ENCODE assay signal across 1 cellular context in the genomic region with DNA sequence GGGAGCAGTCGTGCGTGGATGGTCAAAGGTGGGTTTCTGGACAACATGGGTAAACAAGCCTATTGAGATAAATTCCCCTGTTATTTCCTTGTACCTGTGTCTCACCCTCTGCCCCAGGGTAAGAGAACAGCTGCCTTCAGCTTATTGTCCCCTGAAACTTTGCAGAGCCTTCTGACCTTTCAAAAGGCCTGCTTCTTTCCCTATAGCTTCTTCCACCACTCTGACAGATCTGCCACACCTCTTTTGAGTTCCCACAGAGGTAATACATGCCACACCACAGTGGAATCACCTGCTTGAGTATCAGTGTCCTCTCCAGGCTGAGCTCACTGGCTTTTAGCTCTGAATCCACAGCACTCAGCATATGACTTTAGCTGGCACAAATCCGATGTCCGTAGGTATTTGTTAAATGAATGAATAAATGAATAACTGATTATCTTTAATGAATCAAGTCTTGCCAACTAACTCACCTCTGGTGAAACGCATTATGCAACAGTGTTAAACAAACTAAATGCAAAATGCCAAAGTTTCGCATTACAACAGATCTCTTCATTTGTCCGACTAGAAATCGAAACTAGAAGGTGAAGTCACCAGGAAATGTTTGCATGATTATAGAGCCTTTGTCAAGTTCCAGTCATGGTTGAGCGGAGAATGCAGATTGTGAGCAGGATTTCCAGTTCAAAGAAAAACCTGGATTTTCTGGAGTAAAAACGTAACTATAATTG.
A peak's percentile ranks its signal among the peaks of the same experiment; 100 is the strongest.
TF ChIP-seq lines count a peak whose summit lies in the region.

No MANE protein-coding gene starts in this region.

TF ChIP-seq in HepG2, 621 proteins besides CTCF, POLR2A, EP300 and RAD21 (continued from another document and continues in another):
- TF ChIP-seq, protein P1, sequence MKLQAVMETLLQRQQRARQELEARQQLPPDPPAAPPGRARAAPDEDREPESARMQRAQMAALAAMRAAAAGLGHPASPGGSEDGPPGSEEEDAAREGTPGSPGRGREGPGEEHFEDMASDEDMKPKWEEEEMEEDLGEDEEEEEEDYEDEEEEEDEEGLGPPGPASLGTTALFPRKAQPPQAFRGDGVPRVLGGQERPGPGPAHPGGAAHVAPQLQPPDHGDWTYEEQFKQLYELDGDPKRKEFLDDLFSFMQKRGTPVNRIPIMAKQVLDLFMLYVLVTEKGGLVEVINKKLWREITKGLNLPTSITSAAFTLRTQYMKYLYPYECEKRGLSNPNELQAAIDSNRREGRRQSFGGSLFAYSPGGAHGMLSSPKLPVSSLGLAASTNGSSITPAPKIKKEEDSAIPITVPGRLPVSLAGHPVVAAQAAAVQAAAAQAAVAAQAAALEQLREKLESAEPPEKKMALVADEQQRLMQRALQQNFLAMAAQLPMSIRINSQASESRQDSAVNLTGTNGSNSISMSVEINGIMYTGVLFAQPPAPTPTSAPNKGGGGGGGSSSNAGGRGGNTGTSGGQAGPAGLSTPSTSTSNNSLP (IDR thresholded peaks at IDR 0.05; ENCODE audit: low read depth, low read length): 0 out of 2 replicates have a peak, but pooled peaks have one; percentile 11
- TF ChIP-seq RBM39 (IDR thresholded peaks at IDR 0.05; ENCODE audit: low read depth, low read length, poor library complexity, severe bottlenecking) (no peak), KDM5A (IDR thresholded peaks at IDR 0.05; ENCODE audit: borderline replicate concordance, low read length) (no peak), CHD4 (IDR thresholded peaks at IDR 0.05; ENCODE audit: borderline replicate concordance, low read length) (no peak), HNRNPUL1 (IDR thresholded peaks at IDR 0.05; ENCODE audit: low read depth, low read length) (no peak), PRMT3 (CRISPR knock-in tag; IDR thresholded peaks at IDR 0.05; ENCODE audit: borderline replicate concordance, low read depth) (no peak), ZNF746 (CRISPR knock-in tag; IDR thresholded peaks at IDR 0.05) (no peak), NFRKB (IDR thresholded peaks at IDR 0.05) (no peak), ELF4 (CRISPR knock-in tag; IDR thresholded peaks at IDR 0.05; ENCODE audit: borderline replicate concordance) (no peak), TOE1 (CRISPR knock-in tag; IDR thresholded peaks at IDR 0.05) (no peak), CEBPG (CRISPR knock-in tag; IDR thresholded peaks at IDR 0.05) (peak; percentile 9; the same call in 1 of the 2 replicates), SP1 (IDR thresholded peaks at IDR 0.05) (no peak), SP1 (CRISPR knock-in tag; IDR thresholded peaks at IDR 0.05) (no peak), EED (CRISPR knock-in tag; IDR thresholded peaks at IDR 0.05) (no peak), IRF2 (CRISPR knock-in tag; IDR thresholded peaks at IDR 0.05) (0 out of 2 replicates have a peak, but pooled peaks have one; percentile 41), ZNF326 (CRISPR knock-in tag; IDR thresholded peaks at IDR 0.05; ENCODE audit: borderline replicate concordance) (no peak), ZFY (CRISPR knock-in tag; IDR thresholded peaks at IDR 0.05) (no peak), TAF1 (CRISPR knock-in tag; IDR thresholded peaks at IDR 0.05) (no peak), SYNCRIP (IDR thresholded peaks at IDR 0.05; ENCODE audit: insufficient read depth, low read depth, low read length) (no peak)
- TF ChIP-seq, protein P2, sequence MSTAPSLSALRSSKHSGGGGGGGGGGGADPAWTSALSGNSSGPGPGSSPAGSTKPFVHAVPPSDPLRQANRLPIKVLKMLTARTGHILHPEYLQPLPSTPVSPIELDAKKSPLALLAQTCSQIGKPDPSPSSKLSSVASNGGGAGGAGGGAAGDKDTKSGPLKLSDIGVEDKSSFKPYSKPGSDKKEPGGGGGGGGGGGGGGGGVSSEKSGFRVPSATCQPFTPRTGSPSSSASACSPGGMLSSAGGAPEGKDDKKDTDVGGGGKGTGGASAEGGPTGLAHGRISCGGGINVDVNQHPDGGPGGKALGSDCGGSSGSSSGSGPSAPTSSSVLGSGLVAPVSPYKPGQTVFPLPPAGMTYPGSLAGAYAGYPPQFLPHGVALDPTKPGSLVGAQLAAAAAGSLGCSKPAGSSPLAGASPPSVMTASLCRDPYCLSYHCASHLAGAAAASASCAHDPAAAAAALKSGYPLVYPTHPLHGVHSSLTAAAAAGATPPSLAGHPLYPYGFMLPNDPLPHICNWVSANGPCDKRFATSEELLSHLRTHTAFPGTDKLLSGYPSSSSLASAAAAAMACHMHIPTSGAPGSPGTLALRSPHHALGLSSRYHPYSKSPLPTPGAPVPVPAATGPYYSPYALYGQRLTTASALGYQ (CRISPR knock-in tag; IDR thresholded peaks at IDR 0.05): no peak
- TF ChIP-seq, protein P3, sequence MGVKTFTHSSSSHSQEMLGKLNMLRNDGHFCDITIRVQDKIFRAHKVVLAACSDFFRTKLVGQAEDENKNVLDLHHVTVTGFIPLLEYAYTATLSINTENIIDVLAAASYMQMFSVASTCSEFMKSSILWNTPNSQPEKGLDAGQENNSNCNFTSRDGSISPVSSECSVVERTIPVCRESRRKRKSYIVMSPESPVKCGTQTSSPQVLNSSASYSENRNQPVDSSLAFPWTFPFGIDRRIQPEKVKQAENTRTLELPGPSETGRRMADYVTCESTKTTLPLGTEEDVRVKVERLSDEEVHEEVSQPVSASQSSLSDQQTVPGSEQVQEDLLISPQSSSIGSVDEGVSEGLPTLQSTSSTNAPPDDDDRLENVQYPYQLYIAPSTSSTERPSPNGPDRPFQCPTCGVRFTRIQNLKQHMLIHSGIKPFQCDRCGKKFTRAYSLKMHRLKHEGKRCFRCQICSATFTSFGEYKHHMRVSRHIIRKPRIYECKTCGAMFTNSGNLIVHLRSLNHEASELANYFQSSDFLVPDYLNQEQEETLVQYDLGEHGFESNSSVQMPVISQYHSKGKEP (CRISPR knock-in tag; IDR thresholded peaks at IDR 0.05): no peak
- TF ChIP-seq, protein P4, sequence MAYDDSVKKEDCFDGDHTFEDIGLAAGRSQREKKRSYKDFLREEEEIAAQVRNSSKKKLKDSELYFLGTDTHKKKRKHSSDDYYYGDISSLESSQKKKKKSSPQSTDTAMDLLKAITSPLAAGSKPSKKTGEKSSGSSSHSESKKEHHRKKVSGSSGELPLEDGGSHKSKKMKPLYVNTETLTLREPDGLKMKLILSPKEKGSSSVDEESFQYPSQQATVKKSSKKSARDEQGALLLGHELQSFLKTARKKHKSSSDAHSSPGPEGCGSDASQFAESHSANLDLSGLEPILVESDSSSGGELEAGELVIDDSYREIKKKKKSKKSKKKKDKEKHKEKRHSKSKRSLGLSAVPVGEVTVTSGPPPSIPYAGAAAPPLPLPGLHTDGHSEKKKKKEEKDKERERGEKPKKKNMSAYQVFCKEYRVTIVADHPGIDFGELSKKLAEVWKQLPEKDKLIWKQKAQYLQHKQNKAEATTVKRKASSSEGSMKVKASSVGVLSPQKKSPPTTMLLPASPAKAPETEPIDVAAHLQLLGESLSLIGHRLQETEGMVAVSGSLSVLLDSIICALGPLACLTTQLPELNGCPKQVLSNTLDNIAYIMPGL (CRISPR knock-in tag; IDR thresholded peaks at IDR 0.05; ENCODE audit: borderline replicate concordance in 1 of 2, low read depth in 1 of 2): no peak
- TF ChIP-seq, protein P5, sequence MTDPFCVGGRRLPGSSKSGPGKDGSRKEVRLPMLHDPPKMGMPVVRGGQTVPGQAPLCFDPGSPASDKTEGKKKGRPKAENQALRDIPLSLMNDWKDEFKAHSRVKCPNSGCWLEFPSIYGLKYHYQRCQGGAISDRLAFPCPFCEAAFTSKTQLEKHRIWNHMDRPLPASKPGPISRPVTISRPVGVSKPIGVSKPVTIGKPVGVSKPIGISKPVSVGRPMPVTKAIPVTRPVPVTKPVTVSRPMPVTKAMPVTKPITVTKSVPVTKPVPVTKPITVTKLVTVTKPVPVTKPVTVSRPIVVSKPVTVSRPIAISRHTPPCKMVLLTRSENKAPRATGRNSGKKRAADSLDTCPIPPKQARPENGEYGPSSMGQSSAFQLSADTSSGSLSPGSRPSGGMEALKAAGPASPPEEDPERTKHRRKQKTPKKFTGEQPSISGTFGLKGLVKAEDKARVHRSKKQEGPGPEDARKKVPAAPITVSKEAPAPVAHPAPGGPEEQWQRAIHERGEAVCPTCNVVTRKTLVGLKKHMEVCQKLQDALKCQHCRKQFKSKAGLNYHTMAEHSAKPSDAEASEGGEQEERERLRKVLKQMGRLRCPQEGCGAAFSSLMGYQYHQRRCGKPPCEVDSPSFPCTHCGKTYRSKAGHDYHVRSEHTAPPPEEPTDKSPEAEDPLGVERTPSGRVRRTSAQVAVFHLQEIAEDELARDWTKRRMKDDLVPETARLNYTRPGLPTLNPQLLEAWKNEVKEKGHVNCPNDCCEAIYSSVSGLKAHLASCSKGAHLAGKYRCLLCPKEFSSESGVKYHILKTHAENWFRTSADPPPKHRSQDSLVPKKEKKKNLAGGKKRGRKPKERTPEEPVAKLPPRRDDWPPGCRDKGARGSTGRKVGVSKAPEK (CRISPR knock-in tag; IDR thresholded peaks at IDR 0.05; ENCODE audit: borderline replicate concordance): no peak
- TF ChIP-seq, protein P6, sequence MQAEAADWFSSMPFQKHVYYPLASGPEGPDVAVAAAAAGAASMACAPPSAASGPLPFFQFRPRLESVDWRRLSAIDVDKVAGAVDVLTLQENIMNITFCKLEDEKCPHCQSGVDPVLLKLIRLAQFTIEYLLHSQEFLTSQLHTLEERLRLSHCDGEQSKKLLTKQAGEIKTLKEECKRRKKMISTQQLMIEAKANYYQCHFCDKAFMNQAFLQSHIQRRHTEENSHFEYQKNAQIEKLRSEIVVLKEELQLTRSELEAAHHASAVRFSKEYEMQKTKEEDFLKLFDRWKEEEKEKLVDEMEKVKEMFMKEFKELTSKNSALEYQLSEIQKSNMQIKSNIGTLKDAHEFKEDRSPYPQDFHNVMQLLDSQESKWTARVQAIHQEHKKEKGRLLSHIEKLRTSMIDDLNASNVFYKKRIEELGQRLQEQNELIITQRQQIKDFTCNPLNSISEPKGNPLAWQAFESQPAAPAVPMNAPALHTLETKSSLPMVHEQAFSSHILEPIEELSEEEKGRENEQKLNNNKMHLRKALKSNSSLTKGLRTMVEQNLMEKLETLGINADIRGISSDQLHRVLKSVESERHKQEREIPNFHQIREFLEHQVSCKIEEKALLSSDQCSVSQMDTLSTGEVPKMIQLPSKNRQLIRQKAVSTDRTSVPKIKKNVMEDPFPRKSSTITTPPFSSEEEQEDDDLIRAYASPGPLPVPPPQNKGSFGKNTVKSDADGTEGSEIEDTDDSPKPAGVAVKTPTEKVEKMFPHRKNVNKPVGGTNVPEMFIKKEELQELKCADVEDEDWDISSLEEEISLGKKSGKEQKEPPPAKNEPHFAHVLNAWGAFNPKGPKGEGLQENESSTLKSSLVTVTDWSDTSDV (CRISPR knock-in tag; IDR thresholded peaks at IDR 0.05): no peak
- TF ChIP-seq, protein P7, sequence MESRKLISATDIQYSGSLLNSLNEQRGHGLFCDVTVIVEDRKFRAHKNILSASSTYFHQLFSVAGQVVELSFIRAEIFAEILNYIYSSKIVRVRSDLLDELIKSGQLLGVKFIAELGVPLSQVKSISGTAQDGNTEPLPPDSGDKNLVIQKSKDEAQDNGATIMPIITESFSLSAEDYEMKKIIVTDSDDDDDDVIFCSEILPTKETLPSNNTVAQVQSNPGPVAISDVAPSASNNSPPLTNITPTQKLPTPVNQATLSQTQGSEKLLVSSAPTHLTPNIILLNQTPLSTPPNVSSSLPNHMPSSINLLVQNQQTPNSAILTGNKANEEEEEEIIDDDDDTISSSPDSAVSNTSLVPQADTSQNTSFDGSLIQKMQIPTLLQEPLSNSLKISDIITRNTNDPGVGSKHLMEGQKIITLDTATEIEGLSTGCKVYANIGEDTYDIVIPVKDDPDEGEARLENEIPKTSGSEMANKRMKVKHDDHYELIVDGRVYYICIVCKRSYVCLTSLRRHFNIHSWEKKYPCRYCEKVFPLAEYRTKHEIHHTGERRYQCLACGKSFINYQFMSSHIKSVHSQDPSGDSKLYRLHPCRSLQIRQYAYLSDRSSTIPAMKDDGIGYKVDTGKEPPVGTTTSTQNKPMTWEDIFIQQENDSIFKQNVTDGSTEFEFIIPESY (CRISPR knock-in tag; IDR thresholded peaks at IDR 0.05): no peak
- TF ChIP-seq, protein P8, sequence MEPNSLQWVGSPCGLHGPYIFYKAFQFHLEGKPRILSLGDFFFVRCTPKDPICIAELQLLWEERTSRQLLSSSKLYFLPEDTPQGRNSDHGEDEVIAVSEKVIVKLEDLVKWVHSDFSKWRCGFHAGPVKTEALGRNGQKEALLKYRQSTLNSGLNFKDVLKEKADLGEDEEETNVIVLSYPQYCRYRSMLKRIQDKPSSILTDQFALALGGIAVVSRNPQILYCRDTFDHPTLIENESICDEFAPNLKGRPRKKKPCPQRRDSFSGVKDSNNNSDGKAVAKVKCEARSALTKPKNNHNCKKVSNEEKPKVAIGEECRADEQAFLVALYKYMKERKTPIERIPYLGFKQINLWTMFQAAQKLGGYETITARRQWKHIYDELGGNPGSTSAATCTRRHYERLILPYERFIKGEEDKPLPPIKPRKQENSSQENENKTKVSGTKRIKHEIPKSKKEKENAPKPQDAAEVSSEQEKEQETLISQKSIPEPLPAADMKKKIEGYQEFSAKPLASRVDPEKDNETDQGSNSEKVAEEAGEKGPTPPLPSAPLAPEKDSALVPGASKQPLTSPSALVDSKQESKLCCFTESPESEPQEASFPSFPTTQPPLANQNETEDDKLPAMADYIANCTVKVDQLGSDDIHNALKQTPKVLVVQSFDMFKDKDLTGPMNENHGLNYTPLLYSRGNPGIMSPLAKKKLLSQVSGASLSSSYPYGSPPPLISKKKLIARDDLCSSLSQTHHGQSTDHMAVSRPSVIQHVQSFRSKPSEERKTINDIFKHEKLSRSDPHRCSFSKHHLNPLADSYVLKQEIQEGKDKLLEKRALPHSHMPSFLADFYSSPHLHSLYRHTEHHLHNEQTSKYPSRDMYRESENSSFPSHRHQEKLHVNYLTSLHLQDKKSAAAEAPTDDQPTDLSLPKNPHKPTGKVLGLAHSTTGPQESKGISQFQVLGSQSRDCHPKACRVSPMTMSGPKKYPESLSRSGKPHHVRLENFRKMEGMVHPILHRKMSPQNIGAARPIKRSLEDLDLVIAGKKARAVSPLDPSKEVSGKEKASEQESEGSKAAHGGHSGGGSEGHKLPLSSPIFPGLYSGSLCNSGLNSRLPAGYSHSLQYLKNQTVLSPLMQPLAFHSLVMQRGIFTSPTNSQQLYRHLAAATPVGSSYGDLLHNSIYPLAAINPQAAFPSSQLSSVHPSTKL (CRISPR knock-in tag; IDR thresholded peaks at IDR 0.05): 0 out of 2 replicates have a peak, but pooled peaks have one; percentile 17
- TF ChIP-seq, protein P9, sequence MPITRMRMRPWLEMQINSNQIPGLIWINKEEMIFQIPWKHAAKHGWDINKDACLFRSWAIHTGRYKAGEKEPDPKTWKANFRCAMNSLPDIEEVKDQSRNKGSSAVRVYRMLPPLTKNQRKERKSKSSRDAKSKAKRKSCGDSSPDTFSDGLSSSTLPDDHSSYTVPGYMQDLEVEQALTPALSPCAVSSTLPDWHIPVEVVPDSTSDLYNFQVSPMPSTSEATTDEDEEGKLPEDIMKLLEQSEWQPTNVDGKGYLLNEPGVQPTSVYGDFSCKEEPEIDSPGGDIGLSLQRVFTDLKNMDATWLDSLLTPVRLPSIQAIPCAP (CRISPR knock-in tag; IDR thresholded peaks at IDR 0.05; ENCODE audit: low read depth): 0 out of 2 replicates have a peak, but pooled peaks have one; percentile 60
- TF ChIP-seq, protein P10, sequence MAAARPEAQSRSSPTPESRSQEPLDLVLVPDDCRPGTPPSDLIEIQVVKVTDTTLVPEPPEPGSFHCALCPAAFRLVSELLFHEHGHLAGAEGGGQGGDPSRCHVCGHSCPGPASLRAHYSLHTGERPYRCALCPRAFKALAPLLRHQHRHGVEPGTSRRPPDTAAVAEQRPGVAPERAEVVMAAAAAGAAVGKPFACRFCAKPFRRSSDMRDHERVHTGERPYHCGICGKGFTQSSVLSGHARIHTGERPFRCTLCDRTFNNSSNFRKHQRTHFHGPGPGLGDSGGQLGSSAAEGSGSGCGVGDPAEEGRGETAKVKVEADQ (CRISPR knock-in tag; IDR thresholded peaks at IDR 0.05; ENCODE audit: borderline replicate concordance): no peak
